ENCODE assay signal across 20 cellular contexts in the genomic region with DNA sequence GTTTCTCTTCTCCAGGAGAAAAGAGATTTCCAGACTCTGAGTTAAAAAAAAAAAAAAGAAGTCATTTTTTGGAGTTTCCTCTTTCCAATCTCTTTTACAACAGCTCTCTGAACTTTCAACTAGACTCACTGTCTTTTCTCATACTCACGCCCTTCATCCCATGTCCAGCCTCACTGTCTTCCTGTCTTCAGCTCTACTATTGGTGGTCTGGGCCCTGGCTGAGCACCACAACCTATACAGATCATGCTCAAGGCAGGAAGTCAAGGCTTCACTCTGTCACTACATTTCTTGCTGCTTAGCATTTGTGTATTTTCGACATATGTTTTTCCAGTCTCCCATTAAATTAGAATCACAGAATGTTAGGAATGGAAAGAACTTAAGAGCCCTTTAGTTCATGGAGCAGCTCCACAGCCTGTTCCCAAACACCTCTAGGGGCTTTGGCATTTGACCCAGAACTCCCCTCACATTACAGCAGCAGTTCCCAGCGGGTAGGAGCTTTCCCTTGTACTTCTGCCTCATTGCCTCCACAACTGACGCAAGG.
A peak's percentile ranks its signal among the peaks of the same experiment; 100 is the strongest.
DNase-seq lines count a peak whose midpoint lies in the region; ATAC-seq and TF ChIP-seq lines count a peak whose summit lies in the region.
"Had no signal": no experiment of that assay in that cellular context is flagged by ENCODE, and none has a peak within 500 bp of the region (broad histone marks: within the 10 kb centered on the region; RNA-seq: fewer than 3 reads in every experiment).

No MANE protein-coding gene starts in this region.

- H3K27ac ChIP-seq in RWPE1 (peak overlapping the region; percentile 90), skin epidermis (peak overlapping the region in 11 of 21 experiments; percentile 37 to 82 (median 66))
- H3K27ac ChIP-seq: C4-2B had no signal

- DNase-seq in SKM-1 treated with dmso at 0.1 percent for 144 hours (lab: John Stamatoyannopoulos, UW; ENCODE audit: unreplicated experiment) (peak; percentile 30), SKM-1 (lab: John Stamatoyannopoulos, UW; ENCODE audit: unreplicated experiment) (no peak), RWPE1 (ENCODE audit: low spot score) (no peak), foreskin fibroblast (peak; percentile 8 to 32), NCI-H1436 treated with DMSO at 0.1 percent for 48 hours (lab: John Stamatoyannopoulos, UW) (no peak)
- DNase-seq in stimulated activated CD4-positive, alpha-beta T cell treated with anti-CD3 and anti-CD28 coated beads, Interleukin-12 subunit alpha, Interleukin-12 subunit beta, amount 100 ng/mL, for 4 hours, result no peak
- DNase-seq: activated CD8-positive, alpha-beta T cell treated with anti-CD3 and anti-CD28 coated beads, Interleukin-2, amount 10 ng/mL, durations not matched to agents 7 days and 5 days; activated naive CD4-positive, alpha-beta T cell treated with Interleukin-2 at 50 U/mL for 16 hours; activated T-cell treated with anti-CD3 and anti-CD28 coated beads, Interleukin-2, amount 50 U/mL, for 1 hour; amygdala; KBM-7; naive B cell; NCI-H187; NCI-H69; stimulated activated CD4-positive, alpha-beta T cell treated with anti-CD3 and anti-CD28 coated beads, Interleukin-15, amount 100 ng/mL, for 24 hours had no signal

- ATAC-seq in GM21526 (IDR thresholded peaks at IDR 0.05; ENCODE audit: low FRiP score, unreplicated experiment), result no peak
- ATAC-seq: activated CD8-positive, alpha-beta T cell treated with anti-CD3 and anti-CD28 coated beads, Interleukin-2, amount 10 ng/mL, durations not matched to agents 7 days and 5 days had no signal

- no peak for TF ChIP-seq CTCF in RWPE1 (conservative IDR thresholded peaks at IDR 0.05; ENCODE audit: low read depth)
- TF ChIP-seq CTCF in foreskin fibroblast (IDR thresholded peaks at IDR 0.05; ENCODE audit: low read depth, low read length), result no peak

- CTCF ChIA-PET in RWPE1 (lab: Yijun Ruan, JAX), result interaction anchor here (0.6 to 0.7 kb wide), 3 partner anchors 16 to 159 kb away, joined by 3 to 5 read pairs (median 3); no protein-coding TSS in a partner anchor

- POLR2A ChIA-PET in RWPE1 (lab: Yijun Ruan, JAX; ENCODE audit: low non-redundant PET), result no interaction called here

- H3K4me3 ChIP-seq in foreskin fibroblast (ENCODE audit: low read depth in 1 of 2, low read length in 2 of 2) (no peak overlapping the region), skin epidermis (no peak overlapping the region)
- H3K4me3 ChIP-seq: A549, right atrium auricular region had no signal

Comparison
In these comparisons a context has a peak if more than half of its experiments do, and no peak if none do; other contexts are left out.
1. DNase-seq: peak in SKM-1 treated with dmso at 0.1 percent for 144 hours (single experiment) and foreskin fibroblast (2 of 2); none in SKM-1 (single experiment), RWPE1 (single experiment), stimulated activated CD4-positive, alpha-beta T cell treated with anti-CD3 and anti-CD28 coated beads, Interleukin-12 subunit alpha, Interleukin-12 subunit beta, amount 100 ng/mL, for 4 hours (single experiment) and NCI-H1436 treated with DMSO at 0.1 percent for 48 hours (single experiment).